39 cellular contexts compared by ENCODE assay signal in the genomic region with DNA sequence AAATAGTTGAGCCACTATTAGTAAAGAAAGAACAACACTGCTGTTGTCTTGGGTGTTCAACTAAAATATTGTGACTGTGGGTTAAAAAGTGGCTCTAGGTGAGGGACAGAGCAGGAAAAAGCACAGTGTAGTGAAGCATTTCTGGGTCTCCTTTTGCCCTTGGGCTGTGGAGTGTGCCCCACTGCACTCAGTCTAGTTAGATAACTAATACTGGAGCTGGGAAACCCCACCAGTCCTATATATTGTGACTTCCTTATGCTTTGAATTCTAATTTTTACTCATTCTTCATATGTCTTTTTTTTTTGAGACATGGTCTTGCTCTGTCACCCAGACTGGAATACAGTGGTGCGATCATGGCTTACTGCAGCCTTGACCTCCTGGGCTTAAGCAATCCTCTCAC.
"Had no signal": no experiment of that assay in that cellular context is flagged by ENCODE, and none has a peak within 500 bp of the region (broad histone marks: within the 10 kb centered on the region; RNA-seq: fewer than 3 reads in every experiment).

No MANE protein-coding gene starts in this region.

- H3K27me3 ChIP-seq: adrenal gland, ascending aorta, body of pancreas, brain microvascular endothelial cell, breast epithelium had no signal

- H3K4me3 Mint-ChIP-seq: activated naive CD4-positive, alpha-beta T cell treated with anti-CD3 and anti-CD28 coated beads for 36 hours; activated naive CD4-positive, alpha-beta T cell treated with anti-CD3 and anti-CD28 coated beads, Interleukin-2, amount 10 ng/mL, durations not matched to agents 7 days and 5 days; activated naive CD4-positive, alpha-beta T cell treated with anti-CD3 and anti-CD28 coated beads, Interleukin-2, amount 50 U/mL, for 24 hours; activated naive CD8-positive, alpha-beta T cell; activated naive CD8-positive, alpha-beta T cell treated with anti-CD3 and anti-CD28 coated beads for 36 hours; activated naive CD8-positive, alpha-beta T cell treated with anti-CD3 and anti-CD28 coated beads, Interleukin-2, amount 10 ng/mL, durations not matched to agents 7 days and 5 days; activated naive CD8-positive, alpha-beta T cell treated with anti-CD3 and anti-CD28 coated beads, Interleukin-2, amount 50 U/mL, for 24 hours; activated T-cell treated with anti-CD3 and anti-CD28 coated beads, Interleukin-2, amount 50 U/mL, for 4 hours; activated T-cell treated with anti-CD3 and anti-CD28 coated beads, Interleukin-2, amount 50 U/mL, for 72 hours; activated T-helper 1 cell treated with anti-CD3 and anti-CD28 coated beads, Interleukin-12 subunit alpha, Interleukin-12 subunit beta, Interleukin-2, Interleukin-4 antibody, amounts not matched to agents 30 ng/mL and 10 ng/mL and 1 ng/mL, durations not matched to agents 14 hours and 24 hours and 36 hours; activated T-helper 17 cell treated with anti-CD3 and anti-CD28 coated beads, Interleukin-2, amount 50 U/mL, for 72 hours; brain; central memory CD8-positive, alpha-beta T cell had no signal

- DNase-seq: activated effector memory CD4-positive, alpha-beta T cell treated with anti-CD3 and anti-CD28 coated beads, Interleukin-2, amount 50 U/mL, for 16 hours; activated effector memory CD4-positive, alpha-beta T cell treated with Interleukin-2 at 50 U/mL for 16 hours; activated gamma-delta T cell; activated gamma-delta T cell treated with Interleukin-2 at 50 U/mL for 16 hours; activated naive CD4-positive, alpha-beta T cell; activated naive CD4-positive, alpha-beta T cell treated with anti-CD3 and anti-CD28 coated beads for 36 hours; activated naive CD4-positive, alpha-beta T cell treated with anti-CD3 and anti-CD28 coated beads, Interleukin-2, amount 10 ng/mL, durations not matched to agents 7 days and 5 days; activated naive CD4-positive, alpha-beta T cell treated with anti-CD3 and anti-CD28 coated beads, Interleukin-2, amount 50 U/mL, for 16 hours; activated naive CD4-positive, alpha-beta T cell treated with Interleukin-2 at 50 U/mL for 16 hours; activated naive CD8-positive, alpha-beta T cell treated with anti-CD3 and anti-CD28 coated beads for 36 hours; activated naive CD8-positive, alpha-beta T cell treated with anti-CD3 and anti-CD28 coated beads, Interleukin-2, amount 10 ng/mL, durations not matched to agents 7 days and 5 days; activated naive CD8-positive, alpha-beta T cell treated with anti-CD3 and anti-CD28 coated beads, Interleukin-2, amount 50 U/mL, for 24 hours; activated T-cell treated with anti-CD3 and anti-CD28 coated beads, Interleukin-2, amount 50 U/mL, for 4 hours; activated T-cell treated with anti-CD3 and anti-CD28 coated beads, Interleukin-2, amount 50 U/mL, for 48 hours; activated T-cell treated with anti-CD3 and anti-CD28 coated beads, Interleukin-2, amount 50 U/mL, for 72 hours; adrenal gland; amniotic stem cell; amygdala; anterior cingulate cortex; aorta; body of pancreas; brain microvascular endothelial cell; caudate nucleus; central memory CD4-positive, alpha-beta T cell; cerebellar nuclear complex had no signal

- H3K9me3 Mint-ChIP-seq: activated naive CD4-positive, alpha-beta T cell treated with anti-CD3 and anti-CD28 coated beads for 36 hours; activated naive CD4-positive, alpha-beta T cell treated with anti-CD3 and anti-CD28 coated beads, Interleukin-2, amount 10 ng/mL, durations not matched to agents 7 days and 5 days; activated naive CD4-positive, alpha-beta T cell treated with anti-CD3 and anti-CD28 coated beads, Interleukin-2, amount 50 U/mL, for 24 hours; activated naive CD4-positive, alpha-beta T cell treated with anti-CD3 and anti-CD28 coated beads, Interleukin-2, amount 50 U/mL, for 72 hours; activated naive CD8-positive, alpha-beta T cell treated with anti-CD3 and anti-CD28 coated beads for 36 hours; activated naive CD8-positive, alpha-beta T cell treated with anti-CD3 and anti-CD28 coated beads, Interleukin-2, amount 10 ng/mL, durations not matched to agents 7 days and 5 days; activated naive CD8-positive, alpha-beta T cell treated with anti-CD3 and anti-CD28 coated beads, Interleukin-2, amount 50 U/mL, for 24 hours; activated T-cell treated with anti-CD3 and anti-CD28 coated beads, Interleukin-2, amount 50 U/mL, for 4 hours; activated T-cell treated with anti-CD3 and anti-CD28 coated beads, Interleukin-2, amount 50 U/mL, for 72 hours; activated T-helper 1 cell treated with anti-CD3 and anti-CD28 coated beads, Interleukin-12 subunit alpha, Interleukin-12 subunit beta, Interleukin-2, Interleukin-4 antibody, amounts not matched to agents 30 ng/mL and 10 ng/mL and 1 ng/mL, durations not matched to agents 14 hours and 24 hours and 36 hours; activated T-helper 17 cell treated with anti-CD3 and anti-CD28 coated beads, Interleukin-2, amount 50 U/mL, for 72 hours; activated T-helper 2 cell treated with anti-CD3 and anti-CD28 coated beads, Interferon-gamma antibody, Interleukin-2, Interleukin-4, amounts not matched to agents 10 μg/mL and 5 μg/mL and 100 μg/mL, durations not matched to agents 14 hours and 24 hours and 36 hours; brain; central memory CD8-positive, alpha-beta T cell had no signal

- H3K27ac Mint-ChIP-seq: activated naive CD4-positive, alpha-beta T cell treated with anti-CD3 and anti-CD28 coated beads for 36 hours; activated naive CD4-positive, alpha-beta T cell treated with anti-CD3 and anti-CD28 coated beads, Interleukin-2, amount 10 ng/mL, durations not matched to agents 7 days and 5 days; activated naive CD4-positive, alpha-beta T cell treated with anti-CD3 and anti-CD28 coated beads, Interleukin-2, amount 50 U/mL, for 24 hours; activated naive CD4-positive, alpha-beta T cell treated with anti-CD3 and anti-CD28 coated beads, Interleukin-2, amount 50 U/mL, for 72 hours; activated naive CD8-positive, alpha-beta T cell; activated naive CD8-positive, alpha-beta T cell treated with anti-CD3 and anti-CD28 coated beads for 36 hours; activated naive CD8-positive, alpha-beta T cell treated with anti-CD3 and anti-CD28 coated beads, Interleukin-2, amount 10 ng/mL, durations not matched to agents 7 days and 5 days; activated naive CD8-positive, alpha-beta T cell treated with anti-CD3 and anti-CD28 coated beads, Interleukin-2, amount 50 U/mL, for 24 hours; activated T-cell treated with anti-CD3 and anti-CD28 coated beads, Interleukin-2, amount 50 U/mL, for 72 hours; activated T-helper 1 cell treated with anti-CD3 and anti-CD28 coated beads, Interleukin-12 subunit alpha, Interleukin-12 subunit beta, Interleukin-2, Interleukin-4 antibody, amounts not matched to agents 30 ng/mL and 10 ng/mL and 1 ng/mL, durations not matched to agents 14 hours and 24 hours and 36 hours; activated T-helper 17 cell treated with anti-CD3 and anti-CD28 coated beads, Interleukin-2, amount 50 U/mL, for 72 hours; activated T-helper 2 cell treated with anti-CD3 and anti-CD28 coated beads, Interferon-gamma antibody, Interleukin-2, Interleukin-4, amounts not matched to agents 10 μg/mL and 5 μg/mL and 100 μg/mL, durations not matched to agents 14 hours and 24 hours and 36 hours; brain had no signal

- ATAC-seq: activated naive CD4-positive, alpha-beta T cell treated with anti-CD3 and anti-CD28 coated beads, Interleukin-2, amount 50 U/mL, for 72 hours; activated naive CD8-positive, alpha-beta T cell treated with anti-CD3 and anti-CD28 coated beads, Interleukin-2, amount 50 U/mL, for 24 hours; activated T-cell treated with anti-CD3 and anti-CD28 coated beads, Interleukin-2, amount 50 U/mL, for 4 hours; activated T-cell treated with anti-CD3 and anti-CD28 coated beads, Interleukin-2, amount 50 U/mL, for 72 hours; activated T-helper 17 cell treated with anti-CD3 and anti-CD28 coated beads, Interleukin-2, amount 50 U/mL, for 72 hours; body of pancreas had no signal

- H3K27me3 Mint-ChIP-seq: activated naive CD4-positive, alpha-beta T cell treated with anti-CD3 and anti-CD28 coated beads, Interleukin-2, amount 10 ng/mL, durations not matched to agents 7 days and 5 days; activated naive CD4-positive, alpha-beta T cell treated with anti-CD3 and anti-CD28 coated beads, Interleukin-2, amount 50 U/mL, for 24 hours; activated naive CD8-positive, alpha-beta T cell; activated naive CD8-positive, alpha-beta T cell treated with anti-CD3 and anti-CD28 coated beads for 36 hours; activated naive CD8-positive, alpha-beta T cell treated with anti-CD3 and anti-CD28 coated beads, Interleukin-2, amount 10 ng/mL, durations not matched to agents 7 days and 5 days; activated naive CD8-positive, alpha-beta T cell treated with anti-CD3 and anti-CD28 coated beads, Interleukin-2, amount 50 U/mL, for 24 hours; activated T-helper 17 cell treated with anti-CD3 and anti-CD28 coated beads, Interleukin-2, amount 50 U/mL, for 72 hours; brain; central memory CD8-positive, alpha-beta T cell had no signal

- H3K9me3 ChIP-seq: adrenal gland, ascending aorta, body of pancreas, breast epithelium had no signal

- H3K36me3 Mint-ChIP-seq: activated naive CD4-positive, alpha-beta T cell treated with anti-CD3 and anti-CD28 coated beads, Interleukin-2, amount 10 ng/mL, durations not matched to agents 7 days and 5 days; activated naive CD4-positive, alpha-beta T cell treated with anti-CD3 and anti-CD28 coated beads, Interleukin-2, amount 50 U/mL, for 72 hours; activated naive CD8-positive, alpha-beta T cell treated with anti-CD3 and anti-CD28 coated beads, Interleukin-2, amount 10 ng/mL, durations not matched to agents 7 days and 5 days; brain had no signal

- H3K4me1 ChIP-seq: adrenal gland, ascending aorta, body of pancreas, breast epithelium had no signal

- H3K36me3 ChIP-seq: adrenal gland, ascending aorta, brain microvascular endothelial cell, breast epithelium, cardiac muscle cell had no signal

- H3K4me1 Mint-ChIP-seq: activated naive CD4-positive, alpha-beta T cell treated with anti-CD3 and anti-CD28 coated beads, Interleukin-2, amount 10 ng/mL, durations not matched to agents 7 days and 5 days; activated T-helper 17 cell treated with anti-CD3 and anti-CD28 coated beads, Interleukin-2, amount 50 U/mL, for 72 hours had no signal

- FAIRE-seq: astrocyte, bronchial epithelial cell, colon had no signal

- H3K4me3 ChIP-seq: adrenal gland, ascending aorta, body of pancreas, breast epithelium, cardiac muscle cell had no signal

- H3K27ac ChIP-seq: adrenal gland, ascending aorta, body of pancreas, brain microvascular endothelial cell, breast epithelium, cardiac muscle cell had no signal
